ENCODE assay signal across 17 cellular contexts in genomic region chr10:100038561-100039071, GRCh38. TPM values are rescaled to one million over a fixed set of nuclear protein-coding genes. Genes with fewer than 3 reads are reported as not detected.
DNase-seq lines count a peak whose midpoint lies in the region; ATAC-seq, FAIRE-seq and TF ChIP-seq lines count a peak whose summit lies in the region.
"Had no signal": no experiment of that assay in that cellular context is flagged by ENCODE, and none has a peak within 500 bp of the region (broad histone marks: within the 10 kb centered on the region; RNA-seq: fewer than 3 reads in every experiment).

No MANE protein-coding gene starts in this region.

- CTCF ChIA-PET in HEK293 (lab: Yijun Ruan, JAX), result interaction anchor here (0.6 to 1.3 kb wide), 3 partner anchors 7 to 179 kb away, joined by 3 to 10 read pairs (median 8); partner anchors contain the start of gene DNMBP

- DNase-seq in A172 (ENCODE audit: low spot score) (peak; percentile 23), bronchial epithelial cell (ENCODE audit: low read depth) (peak; percentile 53), right lobe of liver (peak in 1 of 3 donors; percentile 52), NCI-H1092 (lab: John Stamatoyannopoulos, UW) (no peak), tibial nerve (ENCODE audit: low spot score in 2 of 2) (no peak), SJCRH30 (no peak), vagina (ENCODE audit: extremely low spot score in 2 of 2) (no peak)
- DNase-seq: activated CD8-positive, alpha-beta memory T cell treated with anti-CD3 and anti-CD28 coated beads, Interleukin-2, amount 10 ng/mL, durations not matched to agents 7 days and 5 days; central memory CD4-positive, alpha-beta T cell; DMS79; NCI-H2029 treated with DMSO at 0.1 percent for 48 hours; stimulated activated CD4-positive, alpha-beta T cell treated with anti-CD3 and anti-CD28 coated beads, Interleukin-15, amount 100 ng/mL, for 24 hours; SW 1271; WERI-Rb-1 had no signal

- POLR2A ChIA-PET in HEK293 (lab: Yijun Ruan, JAX), result no interaction called here

- H3K9me3 ChIP-seq in HEK293 (ENCODE audit: control insufficient read depth, insufficient read depth, low read depth, low read length) (no peaks in the 10 kb centered on the region), right lobe of liver (no peaks in the 10 kb centered on the region), tibial nerve (no peaks in the 10 kb centered on the region), SJCRH30 (replicated peaks) (no peaks in the 10 kb centered on the region), vagina (no peaks in the 10 kb centered on the region)

- intact Hi-C loops in right lobe of liver (cut with DNase I), result no loop called here
- intact Hi-C loops in vagina (cut with DNase I), result no loop called here

- TF ChIP-seq CTCF in HEK293 (tag by site-specific recombination; IDR thresholded peaks at IDR 0.05), result no peak
- no peak for TF ChIP-seq CTCF in bronchial epithelial cell (IDR thresholded peaks at IDR 0.05; ENCODE audit: insufficient read depth, low read length, severe bottlenecking)
- TF ChIP-seq CTCF in right lobe of liver (IDR thresholded peaks at IDR 0.05), result no peak
- TF ChIP-seq CTCF in tibial nerve (IDR thresholded peaks at IDR 0.05), result no peak
- TF ChIP-seq CTCF in vagina (IDR thresholded peaks at IDR 0.05), result no peak

- WGBS in right lobe of liver (ENCODE audit: insufficient coverage, low coverage, low lambda C conversion rate, missing lambda C conversion rate), result 20% methylated on average over 1 of the region's 1 CpG
- 23% methylated on average over 1 of the region's 1 CpG for WGBS in tibial nerve, 2 donors

- H3K4me3 ChIP-seq in HEK293 (ENCODE audit: low read depth, low read length) (no peak overlapping the region), bronchial epithelial cell (ENCODE audit: low read depth, low read length) (no peak overlapping the region), right lobe of liver (no peak overlapping the region), tibial nerve (no peak overlapping the region), SJCRH30 (no peak overlapping the region), vagina (no peak overlapping the region)

- TF ChIP-seq EP300 in tibial nerve (IDR thresholded peaks at IDR 0.05), result no peak

- no peaks in the 10 kb centered on the region for H3K36me3 ChIP-seq in HEK293 (ENCODE audit: control insufficient read depth in 2 of 2, insufficient read depth in 1 of 2, low read length in 2 of 2)
- H3K36me3 ChIP-seq in bronchial epithelial cell (ENCODE audit: control insufficient read depth, insufficient read depth, low read length), result no peaks in the 10 kb centered on the region
- H3K36me3 ChIP-seq in right lobe of liver, result no peaks in the 10 kb centered on the region
- H3K36me3 ChIP-seq in tibial nerve, result no peaks in the 10 kb centered on the region
- no peaks in the 10 kb centered on the region for H3K36me3 ChIP-seq in SJCRH30
- H3K36me3 ChIP-seq in vagina, result no peaks in the 10 kb centered on the region
- H3K36me3 ChIP-seq: WERI-Rb-1 had no signal

- no peak overlapping the region for H3K27ac ChIP-seq in HEK293 (ENCODE audit: extremely low read depth, low read depth, low read length)
- H3K27ac ChIP-seq in right lobe of liver, result peak overlapping the region in 1 of 3 donors; percentile 40
- H3K27ac ChIP-seq in tibial nerve, result peak overlapping the region in 1 of 4 donors; percentile 45
- H3K27ac ChIP-seq in SJCRH30, result no peak overlapping the region
- H3K27ac ChIP-seq in vagina, result no peak overlapping the region
- H3K27ac ChIP-seq: WERI-Rb-1 had no signal

- H3K4me1 ChIP-seq in HEK293 (ENCODE audit: control insufficient read depth, insufficient read depth, low read length), result no peaks in the 10 kb centered on the region
- H3K4me1 ChIP-seq in right lobe of liver, result peaks cover 0 to 12% (median 0%) of the 10 kb centered on the region in 4 donors
- peaks cover 0 to 4% (median 2%) of the 10 kb centered on the region in 4 donors for H3K4me1 ChIP-seq in tibial nerve
- H3K4me1 ChIP-seq in SJCRH30, result peaks cover 7% of the 10 kb centered on the region
- peaks cover 20% of the 10 kb centered on the region for H3K4me1 ChIP-seq in vagina

- FAIRE-seq in bronchial epithelial cell (lab: Jason Lieb, UNC), result no peak

- ATAC-seq in right lobe of liver, result peak; percentile 71 to 95 (median 82)
- ATAC-seq: activated CD8-positive, alpha-beta memory T cell treated with anti-CD3 and anti-CD28 coated beads, Interleukin-2, amount 10 ng/mL, durations not matched to agents 7 days and 5 days had no signal

- TF ChIP-seq POLR2A in right lobe of liver (IDR thresholded peaks at IDR 0.05) (no peak), tibial nerve (IDR thresholded peaks at IDR 0.05) (no peak), vagina (IDR thresholded peaks at IDR 0.05) (no peak)

- no peaks in the 10 kb centered on the region for H3K27me3 ChIP-seq in bronchial epithelial cell (ENCODE audit: control insufficient read depth, insufficient read depth, low read length)
- H3K27me3 ChIP-seq in right lobe of liver, result no peaks in the 10 kb centered on the region
- H3K27me3 ChIP-seq in tibial nerve, result no peaks in the 10 kb centered on the region
- no peaks in the 10 kb centered on the region for H3K27me3 ChIP-seq in SJCRH30
- H3K27me3 ChIP-seq in vagina, result no peaks in the 10 kb centered on the region

TF ChIP-seq in HEK293, 187 proteins besides CTCF, POLR2A, EP300 and RAD21:
- TF ChIP-seq ZBTB20 (tag by site-specific recombination; IDR thresholded peaks at IDR 0.05) (no peak), ZNF335 (tag by site-specific recombination; conservative IDR thresholded peaks at IDR 0.05) (peak; percentile 30; the same call in 1 of the 2 replicates)

RNA-seq across cellular contexts. Expression of gene DNMBP, which starts 28.9 kb away (rescaled TPM):
- total RNA-seq in A172 (2014; rRNA removed; shearing (Covaris generic)), result 14.4 and 17.4 TPM in 2 replicates
- 4.0 and 5.0 TPM in 2 replicates for total RNA-seq in bronchial epithelial cell
- total RNA-seq in right lobe of liver, result 10 to 100 TPM in 3 of 6 experiments, 1 to 10 TPM in 3; 7.9 to 12.7 (median 9.9) TPM
- 10 to 100 TPM; 21.6 to 28.8 (median 24.6) TPM for total RNA-seq in tibial nerve
- 6.4 and 6.9 TPM in 2 replicates for total RNA-seq in SJCRH30 (2014; rRNA removed; shearing (Covaris generic))
- total RNA-seq in vagina, result 31.9 TPM

RNA-seq across cellular contexts. Expression of gene CPN1, which starts 43.1 kb away (rescaled TPM):
- total RNA-seq in A172 (2014; rRNA removed; shearing (Covaris generic)), result not detected in 2 replicates
- not detected in 2 replicates for total RNA-seq in bronchial epithelial cell
- 10 to 100 TPM; 20.7 to 76.6 (median 54.4) TPM for total RNA-seq in right lobe of liver
- not detected for total RNA-seq in tibial nerve
- total RNA-seq in SJCRH30 (2014; rRNA removed; shearing (Covaris generic)), result not detected in 2 replicates
- not detected for total RNA-seq in vagina
- total RNA-seq: activated CD8-positive, alpha-beta memory T cell treated with anti-CD3 and anti-CD28 coated beads, Interleukin-2, amount 10 ng/mL, durations not matched to agents 7 days and 5 days; epithelial cell of proximal tubule; osteocyte had no signal

Comparison
In these comparisons a context has a peak if more than half of its experiments do, and no peak if none do; other contexts are left out.
1. DNase-seq: peak in A172 (single experiment) and bronchial epithelial cell (single experiment); none in NCI-H1092 (single experiment), tibial nerve (0 of 2), SJCRH30 (0 of 2) and vagina (0 of 2).
2. RNA of gene CPN1, which starts 43.1 kb away (total RNA-seq): 20.7 to 76.6 TPM in right lobe of liver; not detected in A172, not detected in bronchial epithelial cell, not detected in tibial nerve, not detected in SJCRH30 and not detected in vagina (single experiment); every median in the first group is over 10 times any median in the second.